Comparison of ENCODE assay signal across 25 cellular contexts in genomic region chr22:25417792-25418191, GRCh38.
"Had no signal": no experiment of that assay in that cellular context is flagged by ENCODE, and none has a peak within 500 bp of the region (broad histone marks: within the 10 kb centered on the region; RNA-seq: fewer than 3 reads in every experiment).

No MANE protein-coding gene starts in this region.

- H3K36me3 ChIP-seq: neutrophil, right lobe of liver, stomach, thyroid gland, upper lobe of left lung had no signal

- H3K27ac Mint-ChIP-seq: activated CD4-positive, alpha-beta memory T cell treated with anti-CD3 and anti-CD28 coated beads, Interleukin-2, amount 10 ng/mL, durations not matched to agents 7 days and 5 days; activated CD4-positive, alpha-beta T cell treated with anti-CD3 and anti-CD28 coated beads, Interleukin-2, amount 10 ng/mL, durations not matched to agents 7 days and 5 days; activated naive CD4-positive, alpha-beta T cell treated with anti-CD3 and anti-CD28 coated beads, Interleukin-2, amount 10 ng/mL, durations not matched to agents 7 days and 5 days; activated naive CD8-positive, alpha-beta T cell treated with anti-CD3 and anti-CD28 coated beads, Interleukin-2, amount 50 U/mL, for 24 hours; activated T-cell treated with anti-CD3 and anti-CD28 coated beads, Interleukin-2, amount 50 U/mL, for 24 hours; nephron progenitor cell; stimulated activated memory B cell treated with anti-CD40 and anti-IgM and Interleukin-4, amounts not matched to agents 10 μg/mL and 1 μg/mL and 100 μg/mL, for 72 hours had no signal

- H3K9me3 ChIP-seq: neutrophil, right lobe of liver, thyroid gland, upper lobe of left lung had no signal

- H3K27me3 ChIP-seq: thyroid gland had no signal

- H3K4me3 ChIP-seq: right lobe of liver, stomach, thyroid gland, upper lobe of left lung had no signal

- H3K4me3 Mint-ChIP-seq: activated CD4-positive, alpha-beta memory T cell treated with anti-CD3 and anti-CD28 coated beads, Interleukin-2, amount 10 ng/mL, durations not matched to agents 7 days and 5 days; activated CD4-positive, alpha-beta T cell treated with anti-CD3 and anti-CD28 coated beads, Interleukin-2, amount 10 ng/mL, durations not matched to agents 7 days and 5 days; activated naive CD4-positive, alpha-beta T cell treated with anti-CD3 and anti-CD28 coated beads, Interleukin-2, amount 10 ng/mL, durations not matched to agents 7 days and 5 days; activated naive CD8-positive, alpha-beta T cell treated with anti-CD3 and anti-CD28 coated beads, Interleukin-2, amount 50 U/mL, for 24 hours; activated T-cell treated with anti-CD3 and anti-CD28 coated beads, Interleukin-2, amount 50 U/mL, for 24 hours; nephron progenitor cell; stimulated activated memory B cell treated with anti-CD40 and anti-IgM and Interleukin-4, amounts not matched to agents 10 μg/mL and 1 μg/mL and 100 μg/mL, for 72 hours had no signal

- H3K36me3 Mint-ChIP-seq: stimulated activated memory B cell treated with anti-CD40 and anti-IgM and Interleukin-4, amounts not matched to agents 10 μg/mL and 1 μg/mL and 100 μg/mL, for 72 hours had no signal

- H3K27ac ChIP-seq: neutrophil, right lobe of liver, stomach, thyroid gland, upper lobe of left lung had no signal

- DNase-seq: activated CD4-positive, alpha-beta memory T cell treated with anti-CD3 and anti-CD28 coated beads, Interleukin-2, amount 10 ng/mL, durations not matched to agents 7 days and 5 days; activated CD4-positive, alpha-beta T cell treated with anti-CD3 and anti-CD28 coated beads for 1 hour; activated CD4-positive, alpha-beta T cell treated with anti-CD3 and anti-CD28 coated beads, Interleukin-2, amount 10 ng/mL, durations not matched to agents 7 days and 5 days; activated CD8-positive, alpha-beta memory T cell treated with anti-CD3 and anti-CD28 coated beads, Interleukin-2, amount 50 U/mL, for 48 hours; activated gamma-delta T cell; activated naive CD4-positive, alpha-beta T cell treated with anti-CD3 and anti-CD28 coated beads, Interleukin-2, amount 10 ng/mL, durations not matched to agents 7 days and 5 days; activated naive CD8-positive, alpha-beta T cell treated with anti-CD3 and anti-CD28 coated beads, Interleukin-2, amount 50 U/mL, for 24 hours; activated T-cell treated with anti-CD3 and anti-CD28 coated beads, Interleukin-2, amount 50 U/mL, for 24 hours; amygdala; caudate nucleus; cortex of kidney; head of caudate nucleus; hippocampal formation; left cardiac atrium; left ventricle myocardium superior; nephron progenitor cell; right lobe of liver; stimulated activated CD4-positive, alpha-beta T cell treated with anti-CD3 and anti-CD28 coated beads, Interleukin-12 subunit alpha, Interleukin-12 subunit beta, amount 100 ng/mL, for 4 hours; stimulated activated CD4-positive, alpha-beta T cell treated with anti-CD3 and anti-CD28 coated beads, Interleukin-4, amount 100 ng/mL, for 24 hours; stomach; T1000; thyroid gland; upper lobe of left lung had no signal

- H3K9me3 Mint-ChIP-seq: activated CD4-positive, alpha-beta memory T cell treated with anti-CD3 and anti-CD28 coated beads, Interleukin-2, amount 10 ng/mL, durations not matched to agents 7 days and 5 days; activated T-cell treated with anti-CD3 and anti-CD28 coated beads, Interleukin-2, amount 50 U/mL, for 24 hours had no signal

- ATAC-seq: activated naive CD8-positive, alpha-beta T cell treated with anti-CD3 and anti-CD28 coated beads, Interleukin-2, amount 50 U/mL, for 24 hours; left cardiac atrium; left ventricle myocardium superior; right lobe of liver; stimulated activated memory B cell treated with anti-CD40 and anti-IgM and Interleukin-4, amounts not matched to agents 10 μg/mL and 1 μg/mL and 100 μg/mL, for 72 hours had no signal
